Comparison of ENCODE assay signal across 19 cellular contexts in the genomic region with DNA sequence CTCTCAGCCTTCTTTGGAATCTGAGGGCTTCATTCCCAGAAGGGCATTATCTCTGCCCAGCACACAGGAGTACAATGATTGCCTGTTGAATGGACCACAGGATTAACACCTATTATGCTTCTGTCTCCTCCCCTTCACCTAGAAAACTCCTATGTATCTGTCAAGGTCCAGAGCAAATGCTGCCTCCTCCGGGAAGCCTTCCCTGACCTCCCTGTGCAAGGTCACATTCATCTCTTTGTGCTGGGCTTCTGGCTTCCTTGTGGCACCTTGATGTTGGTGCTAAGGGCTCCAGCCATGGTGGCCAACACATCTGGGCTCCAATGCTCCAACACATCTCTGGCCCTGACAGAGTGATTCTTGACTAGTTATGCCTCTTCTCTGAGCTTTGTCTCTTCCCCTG. TPM values are rescaled to one million over a fixed set of nuclear protein-coding genes. Genes with fewer than 3 reads are reported as not detected.
"Had no signal": no experiment of that assay in that cellular context is flagged by ENCODE, and none has a peak within 500 bp of the region (broad histone marks: within the 10 kb centered on the region; RNA-seq: fewer than 3 reads in every experiment).

No MANE protein-coding gene starts in this region.

- DNase-seq: activated CD4-positive, alpha-beta T cell treated with anti-CD3 and anti-CD28 coated beads, Interleukin-2, amount 10 ng/mL, durations not matched to agents 24 days and 14 days; activated CD4-positive, CD25-positive, alpha-beta regulatory T cell; activated T-cell treated with anti-CD3 and anti-CD28 coated beads, Interleukin-2, amount 50 U/mL, for 1 hour; caudate nucleus; cortex of kidney; effector memory CD4-positive, alpha-beta T cell; kidney glomerular epithelial cell; ovary; spleen; stimulated activated CD4-positive, alpha-beta T cell treated with anti-CD3 and anti-CD28 coated beads, Interleukin-1b, Interleukin-23, amount 100 ng/mL, for 48 hours; stimulated activated naive CD8-positive, alpha-beta T cell treated with anti-CD3 and anti-CD28 coated beads, Interleukin-15, amount 100 ng/mL, for 72 hours; testis had no signal

- H3K4me3 Mint-ChIP-seq: activated CD4-positive, alpha-beta T cell treated with anti-CD3 and anti-CD28 coated beads, Interleukin-2, amount 10 ng/mL, durations not matched to agents 24 days and 14 days; activated naive CD4-positive, alpha-beta T cell treated with anti-CD3 and anti-CD28 coated beads, Interleukin-2, amount 50 U/mL, for 24 hours; nephron; stimulated activated naive CD8-positive, alpha-beta T cell treated with anti-CD3 and anti-CD28 coated beads, Interleukin-15, amount 100 ng/mL, for 72 hours had no signal

- ATAC-seq: stimulated activated naive CD8-positive, alpha-beta T cell treated with anti-CD3 and anti-CD28 coated beads, Interleukin-15, amount 100 ng/mL, for 72 hours had no signal

- H3K27me3 ChIP-seq: adrenal gland, ovary, sigmoid colon, testis had no signal

- H3K4me3 ChIP-seq: adrenal gland, ovary, sigmoid colon, spleen, testis had no signal

- H3K9me3 Mint-ChIP-seq: activated CD4-positive, alpha-beta T cell treated with anti-CD3 and anti-CD28 coated beads, Interleukin-2, amount 10 ng/mL, durations not matched to agents 24 days and 14 days; activated naive CD4-positive, alpha-beta T cell treated with anti-CD3 and anti-CD28 coated beads, Interleukin-2, amount 50 U/mL, for 24 hours; nephron; stimulated activated naive CD8-positive, alpha-beta T cell treated with anti-CD3 and anti-CD28 coated beads, Interleukin-15, amount 100 ng/mL, for 72 hours had no signal

- H3K9me3 ChIP-seq: adrenal gland, ovary, sigmoid colon, spleen, testis had no signal

- H3K36me3 ChIP-seq: adrenal gland, ovary, sigmoid colon, spleen had no signal

- H3K4me1 ChIP-seq: adrenal gland, sigmoid colon, testis had no signal

- H3K36me3 Mint-ChIP-seq: activated naive CD4-positive, alpha-beta T cell treated with anti-CD3 and anti-CD28 coated beads, Interleukin-2, amount 50 U/mL, for 24 hours had no signal

- H3K27me3 Mint-ChIP-seq: activated naive CD4-positive, alpha-beta T cell treated with anti-CD3 and anti-CD28 coated beads, Interleukin-2, amount 50 U/mL, for 24 hours had no signal

- H3K27ac Mint-ChIP-seq: activated CD4-positive, alpha-beta T cell treated with anti-CD3 and anti-CD28 coated beads, Interleukin-2, amount 10 ng/mL, durations not matched to agents 24 days and 14 days; activated naive CD4-positive, alpha-beta T cell treated with anti-CD3 and anti-CD28 coated beads, Interleukin-2, amount 50 U/mL, for 24 hours; nephron had no signal

- H3K27ac ChIP-seq: adrenal gland, epithelial cell of prostate, ovary, sigmoid colon, spleen, testis had no signal

RNA-seq across cellular contexts. Expression of gene ATP2B2, which starts 49.9 kb away (rescaled TPM):
- total RNA-seq: activated CD4-positive, alpha-beta T cell treated with anti-CD3 and anti-CD28 coated beads, Interleukin-2, amount 10 ng/mL, durations not matched to agents 24 days and 14 days; activated CD8-positive, alpha-beta memory T cell treated with anti-CD3 and anti-CD28 coated beads for 36 hours; pulmonary artery endothelial cell had no signal
